ENCODE assay signal across 16 cellular contexts in the genomic region with DNA sequence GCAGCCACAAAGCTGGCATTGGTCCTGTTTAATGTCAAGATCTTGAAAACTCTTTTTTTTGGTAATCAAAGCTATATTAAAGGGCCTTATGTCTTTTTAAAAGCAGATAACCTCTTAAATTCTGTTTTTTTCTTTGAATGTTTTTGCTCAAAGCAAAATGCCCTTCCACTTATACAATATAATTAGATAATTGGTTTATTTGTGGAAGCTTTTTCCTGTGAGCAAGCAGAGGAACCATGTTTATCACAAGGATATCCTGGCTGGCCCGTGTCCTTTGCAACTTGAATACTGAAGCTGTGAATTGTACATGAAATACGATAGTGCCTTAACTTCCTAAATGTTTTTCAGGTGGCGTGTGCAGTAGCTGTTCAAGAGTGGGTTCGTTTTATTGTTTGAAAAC. TPM values are rescaled to one million over a fixed set of nuclear protein-coding genes. Genes with fewer than 3 reads are reported as not detected.
DNase-seq lines count a peak whose midpoint lies in the region; TF ChIP-seq lines count a peak whose summit lies in the region.
"Had no signal": no experiment of that assay in that cellular context is flagged by ENCODE, and none has a peak within 500 bp of the region (broad histone marks: within the 10 kb centered on the region; RNA-seq: fewer than 3 reads in every experiment).

No MANE protein-coding gene starts in this region.

- H3K9me3 Mint-ChIP-seq in endothelial cell (ENCODE audit: unreplicated experiment) (no peaks in the 10 kb centered on the region), nephron (no peaks in the 10 kb centered on the region), endodermal cell (no peaks in the 10 kb centered on the region)
- H3K9me3 Mint-ChIP-seq: HFFc6 had no signal

- H3K4me1 ChIP-seq in MM.1S (ENCODE audit: low read length) (peaks cover 95% of the 10 kb centered on the region), endodermal cell (ENCODE audit: control insufficient read depth, insufficient read depth, low read length) (no peaks in the 10 kb centered on the region), uterus (no peaks in the 10 kb centered on the region)

- peaks cover 87% of the 10 kb centered on the region for H3K79me2 ChIP-seq in MM.1S (ENCODE audit: low read length)

- H3K4me3 ChIP-seq in MM.1S (ENCODE audit: low read length) (no peak overlapping the region), endodermal cell (ENCODE audit: low read length) (no peak overlapping the region), uterus (no peak overlapping the region)
- H3K4me3 ChIP-seq: SK-N-MC had no signal

- H3K27ac Mint-ChIP-seq in endothelial cell (ENCODE audit: unreplicated experiment) (peak overlapping the region; percentile 80), nephron (peak overlapping the region in 2 of 3 experiments; percentile 81 to 83), endodermal cell (no peak overlapping the region)
- H3K27ac Mint-ChIP-seq: HFFc6, IgD-negative memory B cell had no signal

- no peaks in the 10 kb centered on the region for H4K20me1 ChIP-seq in MM.1S (ENCODE audit: insufficient read depth, low read length)

- H3K27me3 ChIP-seq in MM.1S (replicated peaks; ENCODE audit: insufficient read depth, low read length) (no peaks in the 10 kb centered on the region), endodermal cell (ENCODE audit: control insufficient read depth, insufficient read depth, low read length, poor library complexity, severe bottlenecking) (peaks cover 92% of the 10 kb centered on the region), uterus (no peaks in the 10 kb centered on the region)

- 89 to 91% methylated on average over 4 of the region's 4 CpGs for WGBS in endodermal cell (ENCODE audit: insufficient coverage in 1 of 2, insufficient read length in 1 of 2), 2 experiments

- H3K9ac ChIP-seq in MM.1S (ENCODE audit: low read length) (peak overlapping the region; percentile 56; the same call in 1 of the 2 replicates), endodermal cell (ENCODE audit: extremely low read depth, low read length, poor library complexity, severe bottlenecking) (no peak overlapping the region)

- H3K4me1 Mint-ChIP-seq in endothelial cell (ENCODE audit: unreplicated experiment), result peaks cover 40% of the 10 kb centered on the region
- H3K4me1 Mint-ChIP-seq in nephron, result peaks cover 21% of the 10 kb centered on the region
- peaks cover 15% of the 10 kb centered on the region for H3K4me1 Mint-ChIP-seq in endodermal cell

- H3K27me3 Mint-ChIP-seq in endothelial cell (ENCODE audit: unreplicated experiment), result no peaks in the 10 kb centered on the region
- H3K27me3 Mint-ChIP-seq in nephron (ENCODE audit: low read depth), result no peaks in the 10 kb centered on the region
- peaks cover 84% of the 10 kb centered on the region for H3K27me3 Mint-ChIP-seq in endodermal cell (ENCODE audit: insufficient read depth)

- peaks cover 77% of the 10 kb centered on the region for H3F3A ChIP-seq in MM.1S (ENCODE audit: insufficient read depth, low read length)

- H3K27ac ChIP-seq in MM.1S (ENCODE audit: low read length), result peak overlapping the region; percentile 89; the same call in 1 of the 2 replicates
- H3K27ac ChIP-seq in endodermal cell (ENCODE audit: low read depth, low read length), result no peak overlapping the region
- no peak overlapping the region for H3K27ac ChIP-seq in uterus
- H3K27ac ChIP-seq: RWPE1, SK-N-MC had no signal

- intact Hi-C loops in uterus (cut with DNase I; ENCODE audit: low total_unique reads), result no loop called here

- H3K36me3 Mint-ChIP-seq in endothelial cell (ENCODE audit: low read depth, unreplicated experiment) (no peaks in the 10 kb centered on the region), nephron (ENCODE audit: low read depth) (no peaks in the 10 kb centered on the region), endodermal cell (ENCODE audit: low read depth) (no peaks in the 10 kb centered on the region)
- H3K36me3 Mint-ChIP-seq: CD4-positive, CD25-positive, alpha-beta regulatory T cell; IgD-negative memory B cell had no signal

- H2AFZ ChIP-seq in MM.1S (ENCODE audit: low read length), result no peak overlapping the region

- H3K36me3 ChIP-seq in MM.1S (replicated peaks; ENCODE audit: insufficient read depth, low read length), result no peaks in the 10 kb centered on the region; the same call in 1 of the 2 replicates
- no peaks in the 10 kb centered on the region for H3K36me3 ChIP-seq in endodermal cell (ENCODE audit: control insufficient read depth, insufficient read depth, low read length)
- no peaks in the 10 kb centered on the region for H3K36me3 ChIP-seq in uterus

- H3K4me2 ChIP-seq in MM.1S (ENCODE audit: low read depth, low read length), result peak overlapping the region; percentile 81

- TF ChIP-seq POLR2A in uterus (IDR thresholded peaks at IDR 0.05), result no peak

- DNase-seq in NCI-H2171 treated with DMSO at 0.1 percent for 48 hours (lab: John Stamatoyannopoulos, UW) (peak; percentile 7), NCI-H2171 (lab: John Stamatoyannopoulos, UW) (no peak), MM.1S (no peak), endothelial cell (ENCODE audit: low spot score) (no peak), NOMO-1 (lab: John Stamatoyannopoulos, UW; ENCODE audit: unreplicated experiment in 2 of 2) (no peak), endodermal cell (no peak), uterus (no peak)
- DNase-seq: Calu3; CD4-positive, CD25-positive, alpha-beta regulatory T cell; HFFc6; NCI-H510A; OCI-M1 had no signal

- TF ChIP-seq CTCF in MM.1S (IDR thresholded peaks at IDR 0.05; ENCODE audit: low read length) (no peak), endothelial cell (IDR thresholded peaks at IDR 0.05; ENCODE audit: unreplicated experiment) (no peak), nephron (IDR thresholded peaks at IDR 0.05; ENCODE audit: unreplicated experiment in 3 of 3) (no peak), endodermal cell (conservative IDR thresholded peaks at IDR 0.05) (no peak), uterus (IDR thresholded peaks at IDR 0.05) (no peak)

- H3K9me2 ChIP-seq in MM.1S (replicated peaks; ENCODE audit: insufficient read depth, low read length), result no peaks in the 10 kb centered on the region

- H3K4me3 Mint-ChIP-seq in endothelial cell (ENCODE audit: unreplicated experiment), result no peak overlapping the region
- H3K4me3 Mint-ChIP-seq in nephron, result no peak overlapping the region
- H3K4me3 Mint-ChIP-seq in endodermal cell, result no peak overlapping the region
- H3K4me3 Mint-ChIP-seq: CD4-positive, CD25-positive, alpha-beta regulatory T cell; HFFc6; IgD-negative memory B cell had no signal

- H3K9me3 ChIP-seq in MM.1S (replicated peaks; ENCODE audit: insufficient read depth, low read length) (no peaks in the 10 kb centered on the region), endodermal cell (ENCODE audit: control insufficient read depth, low read length) (no peaks in the 10 kb centered on the region), uterus (no peaks in the 10 kb centered on the region)

RNA-seq across cellular contexts. Expression of gene ST3GAL6, which starts 2.6 kb away (rescaled TPM):
- total RNA-seq in endothelial cell (ENCODE audit: unreplicated experiment), result 6.5 TPM
- total RNA-seq in endodermal cell, result 1 to 10 TPM; 8.1 to 9.9 TPM
- 11.2 TPM for polyA plus RNA-seq in endodermal cell (2013, experiment 1 of 2)
- polyA plus RNA-seq in endodermal cell (2013, experiment 2 of 2), result 9.0 TPM
- total RNA-seq in uterus, result 10 to 100 TPM in 2 of 4 donors, 1 to 10 TPM in 2; 1.8 to 14.9 (median 9.6) TPM
- total RNA-seq: HFFc6 had no signal
- polyA plus RNA-seq: IgD-negative memory B cell had no signal
